In genomic region chr17:48567209-48567608, GRCh38 we compare ENCODE assay signal across 2 cellular contexts.
TF ChIP-seq lines count a peak whose summit lies in the region.

No MANE protein-coding gene starts in this region.

TF ChIP-seq in HEK293T, 16 proteins besides CTCF, POLR2A, EP300 and RAD21:
- TF ChIP-seq SUZ12 (IDR thresholded peaks at IDR 0.05): no peak
- TF ChIP-seq ARNT (IDR thresholded peaks at IDR 0.05): no peak
- TF ChIP-seq LEF1 (IDR thresholded peaks at IDR 0.05; ENCODE audit: borderline replicate concordance): no peak
- no peak for TF ChIP-seq L3MBTL2 (conservative IDR thresholded peaks at IDR 0.05)
- no peak for TF ChIP-seq BHLHE40 (IDR thresholded peaks at IDR 0.05; ENCODE audit: borderline replicate concordance)
- no peak for TF ChIP-seq NFRKB (IDR thresholded peaks at IDR 0.05)
- TF ChIP-seq, protein P1, sequence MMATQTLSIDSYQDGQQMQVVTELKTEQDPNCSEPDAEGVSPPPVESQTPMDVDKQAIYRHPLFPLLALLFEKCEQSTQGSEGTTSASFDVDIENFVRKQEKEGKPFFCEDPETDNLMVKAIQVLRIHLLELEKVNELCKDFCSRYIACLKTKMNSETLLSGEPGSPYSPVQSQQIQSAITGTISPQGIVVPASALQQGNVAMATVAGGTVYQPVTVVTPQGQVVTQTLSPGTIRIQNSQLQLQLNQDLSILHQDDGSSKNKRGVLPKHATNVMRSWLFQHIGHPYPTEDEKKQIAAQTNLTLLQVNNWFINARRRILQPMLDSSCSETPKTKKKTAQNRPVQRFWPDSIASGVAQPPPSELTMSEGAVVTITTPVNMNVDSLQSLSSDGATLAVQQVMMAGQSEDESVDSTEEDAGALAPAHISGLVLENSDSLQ (IDR thresholded peaks at IDR 0.05): peak; percentile 26; the same call in 1 of the 2 replicates
TF ChIP-seq in HEK293T: peak in this region for 1.

TF ChIP-seq in WTC11, 78 proteins besides CTCF, POLR2A, EP300 and RAD21:
- TF ChIP-seq HMGA2 (CRISPR knock-in tag; IDR thresholded peaks at IDR 0.05): no peak
- TF ChIP-seq ZMAT4 (CRISPR knock-in tag; IDR thresholded peaks at IDR 0.05): no peak
- TF ChIP-seq ZNF425 (CRISPR knock-in tag; conservative IDR thresholded peaks at IDR 0.05): no peak
- TF ChIP-seq ATF6 (CRISPR knock-in tag; IDR thresholded peaks at IDR 0.05): no peak
- no peak for TF ChIP-seq NFATC4 (CRISPR knock-in tag; IDR thresholded peaks at IDR 0.05)
- TF ChIP-seq, protein P2, sequence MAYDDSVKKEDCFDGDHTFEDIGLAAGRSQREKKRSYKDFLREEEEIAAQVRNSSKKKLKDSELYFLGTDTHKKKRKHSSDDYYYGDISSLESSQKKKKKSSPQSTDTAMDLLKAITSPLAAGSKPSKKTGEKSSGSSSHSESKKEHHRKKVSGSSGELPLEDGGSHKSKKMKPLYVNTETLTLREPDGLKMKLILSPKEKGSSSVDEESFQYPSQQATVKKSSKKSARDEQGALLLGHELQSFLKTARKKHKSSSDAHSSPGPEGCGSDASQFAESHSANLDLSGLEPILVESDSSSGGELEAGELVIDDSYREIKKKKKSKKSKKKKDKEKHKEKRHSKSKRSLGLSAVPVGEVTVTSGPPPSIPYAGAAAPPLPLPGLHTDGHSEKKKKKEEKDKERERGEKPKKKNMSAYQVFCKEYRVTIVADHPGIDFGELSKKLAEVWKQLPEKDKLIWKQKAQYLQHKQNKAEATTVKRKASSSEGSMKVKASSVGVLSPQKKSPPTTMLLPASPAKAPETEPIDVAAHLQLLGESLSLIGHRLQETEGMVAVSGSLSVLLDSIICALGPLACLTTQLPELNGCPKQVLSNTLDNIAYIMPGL (CRISPR knock-in tag; IDR thresholded peaks at IDR 0.05): no peak
- no peak for TF ChIP-seq MLX (CRISPR knock-in tag; IDR thresholded peaks at IDR 0.05)
- TF ChIP-seq, protein P3, sequence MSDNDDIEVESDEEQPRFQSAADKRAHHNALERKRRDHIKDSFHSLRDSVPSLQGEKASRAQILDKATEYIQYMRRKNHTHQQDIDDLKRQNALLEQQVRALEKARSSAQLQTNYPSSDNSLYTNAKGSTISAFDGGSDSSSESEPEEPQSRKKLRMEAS (CRISPR knock-in tag; IDR thresholded peaks at IDR 0.05): no peak
- TF ChIP-seq ZNF263 (CRISPR knock-in tag; IDR thresholded peaks at IDR 0.05; ENCODE audit: low read depth): no peak
- no peak for TF ChIP-seq AFF4 (CRISPR knock-in tag; IDR thresholded peaks at IDR 0.05; ENCODE audit: borderline replicate concordance)
- no peak for TF ChIP-seq GTF2I (CRISPR knock-in tag; conservative IDR thresholded peaks at IDR 0.05)
- TF ChIP-seq, protein P4, sequence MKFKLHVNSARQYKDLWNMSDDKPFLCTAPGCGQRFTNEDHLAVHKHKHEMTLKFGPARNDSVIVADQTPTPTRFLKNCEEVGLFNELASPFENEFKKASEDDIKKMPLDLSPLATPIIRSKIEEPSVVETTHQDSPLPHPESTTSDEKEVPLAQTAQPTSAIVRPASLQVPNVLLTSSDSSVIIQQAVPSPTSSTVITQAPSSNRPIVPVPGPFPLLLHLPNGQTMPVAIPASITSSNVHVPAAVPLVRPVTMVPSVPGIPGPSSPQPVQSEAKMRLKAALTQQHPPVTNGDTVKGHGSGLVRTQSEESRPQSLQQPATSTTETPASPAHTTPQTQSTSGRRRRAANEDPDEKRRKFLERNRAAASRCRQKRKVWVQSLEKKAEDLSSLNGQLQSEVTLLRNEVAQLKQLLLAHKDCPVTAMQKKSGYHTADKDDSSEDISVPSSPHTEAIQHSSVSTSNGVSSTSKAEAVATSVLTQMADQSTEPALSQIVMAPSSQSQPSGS (CRISPR knock-in tag; IDR thresholded peaks at IDR 0.05; ENCODE audit: borderline replicate concordance, low read depth): no peak
- TF ChIP-seq, protein P5, sequence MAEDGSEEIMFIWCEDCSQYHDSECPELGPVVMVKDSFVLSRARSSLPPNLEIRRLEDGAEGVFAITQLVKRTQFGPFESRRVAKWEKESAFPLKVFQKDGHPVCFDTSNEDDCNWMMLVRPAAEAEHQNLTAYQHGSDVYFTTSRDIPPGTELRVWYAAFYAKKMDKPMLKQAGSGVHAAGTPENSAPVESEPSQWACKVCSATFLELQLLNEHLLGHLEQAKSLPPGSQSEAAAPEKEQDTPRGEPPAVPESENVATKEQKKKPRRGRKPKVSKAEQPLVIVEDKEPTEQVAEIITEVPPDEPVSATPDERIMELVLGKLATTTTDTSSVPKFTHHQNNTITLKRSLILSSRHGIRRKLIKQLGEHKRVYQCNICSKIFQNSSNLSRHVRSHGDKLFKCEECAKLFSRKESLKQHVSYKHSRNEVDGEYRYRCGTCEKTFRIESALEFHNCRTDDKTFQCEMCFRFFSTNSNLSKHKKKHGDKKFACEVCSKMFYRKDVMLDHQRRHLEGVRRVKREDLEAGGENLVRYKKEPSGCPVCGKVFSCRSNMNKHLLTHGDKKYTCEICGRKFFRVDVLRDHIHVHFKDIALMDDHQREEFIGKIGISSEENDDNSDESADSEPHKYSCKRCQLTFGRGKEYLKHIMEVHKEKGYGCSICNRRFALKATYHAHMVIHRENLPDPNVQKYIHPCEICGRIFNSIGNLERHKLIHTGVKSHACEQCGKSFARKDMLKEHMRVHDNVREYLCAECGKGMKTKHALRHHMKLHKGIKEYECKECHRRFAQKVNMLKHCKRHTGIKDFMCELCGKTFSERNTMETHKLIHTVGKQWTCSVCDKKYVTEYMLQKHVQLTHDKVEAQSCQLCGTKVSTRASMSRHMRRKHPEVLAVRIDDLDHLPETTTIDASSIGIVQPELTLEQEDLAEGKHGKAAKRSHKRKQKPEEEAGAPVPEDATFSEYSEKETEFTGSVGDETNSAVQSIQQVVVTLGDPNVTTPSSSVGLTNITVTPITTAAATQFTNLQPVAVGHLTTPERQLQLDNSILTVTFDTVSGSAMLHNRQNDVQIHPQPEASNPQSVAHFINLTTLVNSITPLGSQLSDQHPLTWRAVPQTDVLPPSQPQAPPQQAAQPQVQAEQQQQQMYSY (CRISPR knock-in tag; IDR thresholded peaks at IDR 0.05): no peak
- TF ChIP-seq JAZF1 (CRISPR knock-in tag; IDR thresholded peaks at IDR 0.05): no peak
- no peak for TF ChIP-seq CREM (CRISPR knock-in tag; IDR thresholded peaks at IDR 0.05)
- TF ChIP-seq, protein P6, sequence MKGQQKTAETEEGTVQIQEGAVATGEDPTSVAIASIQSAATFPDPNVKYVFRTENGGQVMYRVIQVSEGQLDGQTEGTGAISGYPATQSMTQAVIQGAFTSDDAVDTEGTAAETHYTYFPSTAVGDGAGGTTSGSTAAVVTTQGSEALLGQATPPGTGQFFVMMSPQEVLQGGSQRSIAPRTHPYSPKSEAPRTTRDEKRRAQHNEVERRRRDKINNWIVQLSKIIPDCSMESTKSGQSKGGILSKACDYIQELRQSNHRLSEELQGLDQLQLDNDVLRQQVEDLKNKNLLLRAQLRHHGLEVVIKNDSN (CRISPR knock-in tag; IDR thresholded peaks at IDR 0.05): no peak
- TF ChIP-seq ELF4 (CRISPR knock-in tag; IDR thresholded peaks at IDR 0.05; ENCODE audit: low read depth): no peak
- TF ChIP-seq RELA (CRISPR knock-in tag; IDR thresholded peaks at IDR 0.05; ENCODE audit: borderline replicate concordance): no peak
